ENCODE assay signal across 8 cellular contexts in the genomic region with DNA sequence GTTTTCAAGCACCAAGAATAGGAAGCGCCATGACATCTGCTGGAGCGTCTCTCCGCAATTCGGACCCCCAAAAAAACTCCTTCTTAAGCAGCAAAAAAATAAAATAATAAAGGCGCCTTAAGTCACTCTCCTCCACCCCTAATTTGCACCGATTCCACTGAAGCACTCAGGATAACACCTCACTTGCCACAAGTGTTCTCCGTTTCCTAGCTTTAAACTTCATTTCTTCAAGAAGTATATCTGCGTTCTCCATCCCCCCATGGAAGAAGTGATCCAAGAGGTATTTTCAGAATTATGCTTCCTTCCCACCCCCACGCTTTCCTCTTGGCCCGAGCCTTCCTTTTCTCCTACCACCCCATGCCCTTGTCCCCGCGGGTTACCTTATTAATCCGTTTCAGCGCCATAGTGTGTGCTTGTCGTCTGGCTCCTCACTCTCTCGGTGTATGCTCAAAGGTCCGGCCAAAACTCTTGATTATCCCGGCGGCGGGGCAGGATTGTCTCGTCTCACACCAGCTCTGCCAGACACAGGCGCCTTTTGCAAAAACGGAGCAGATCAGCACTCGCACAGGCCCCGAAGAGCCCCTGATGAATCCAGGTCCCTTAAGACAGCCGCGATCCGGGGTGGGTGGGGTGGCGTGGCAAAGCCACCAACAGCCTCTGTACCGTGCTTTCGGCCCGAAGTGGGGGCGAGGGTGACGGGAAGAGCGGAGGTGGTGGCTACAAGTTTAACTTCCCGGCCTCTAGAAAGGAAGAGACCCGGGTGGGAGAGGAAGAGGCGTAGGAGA. TPM values are rescaled to one million over a fixed set of nuclear protein-coding genes. Genes with fewer than 3 reads are reported as not detected.
DNase-seq lines count a peak whose midpoint lies in the region; ATAC-seq and TF ChIP-seq lines count a peak whose summit lies in the region.

No MANE protein-coding gene starts in this region.

- H3K4me3 Mint-ChIP-seq in activated CD8-positive, alpha-beta memory T cell treated with anti-CD3 and anti-CD28 coated beads, Interleukin-2, amount 10 ng/mL, durations not matched to agents 7 days and 5 days, result no peak overlapping the region
- H3K4me3 Mint-ChIP-seq in activated naive CD8-positive, alpha-beta T cell treated with anti-CD3 and anti-CD28 coated beads, Interleukin-2, amount 50 U/mL, for 24 hours, result no peak overlapping the region
- no peak overlapping the region for H3K4me3 Mint-ChIP-seq in Calu3 (ENCODE audit: low read depth, unreplicated experiment)

- in situ Hi-C loops in GM13977 (cut with MboI; ENCODE audit: low pct_unique_long_range_greater_than_20kb, low sequenced_read_pairs, unreplicated experiment), result no loop called here

- H3K27me3 ChIP-seq in left lung (no peaks in the 10 kb centered on the region), tibial nerve (no peaks in the 10 kb centered on the region)

- TF ChIP-seq EP300 in tibial nerve (IDR thresholded peaks at IDR 0.05), result peak in 1 of 2 donors; percentile 49

- peak in 1 of 2 donors; percentile 34 for TF ChIP-seq POLR2A in tibial nerve (IDR thresholded peaks at IDR 0.05)

- no peak for DNase-seq in activated CD8-positive, alpha-beta memory T cell treated with anti-CD3 and anti-CD28 coated beads, Interleukin-2, amount 10 ng/mL, durations not matched to agents 7 days and 5 days
- DNase-seq in activated CD8-positive, alpha-beta memory T cell treated with anti-CD3 and anti-CD28 coated beads, Interleukin-2, amount 50 U/mL, for 48 hours, result no peak
- DNase-seq in activated naive CD8-positive, alpha-beta T cell treated with anti-CD3 and anti-CD28 coated beads, Interleukin-2, amount 50 U/mL, for 24 hours, result peak; percentile 76
- no peak for DNase-seq in left lung
- no peak for DNase-seq in tibial nerve (ENCODE audit: low spot score in 2 of 2)
- DNase-seq in GM13977 (ENCODE audit: low spot score), result no peak
- DNase-seq in Calu3, result no peak

- no peaks in the 10 kb centered on the region for H3K9me3 Mint-ChIP-seq in activated CD8-positive, alpha-beta memory T cell treated with anti-CD3 and anti-CD28 coated beads, Interleukin-2, amount 10 ng/mL, durations not matched to agents 7 days and 5 days (ENCODE audit: low read depth)
- no peaks in the 10 kb centered on the region for H3K9me3 Mint-ChIP-seq in activated naive CD8-positive, alpha-beta T cell treated with anti-CD3 and anti-CD28 coated beads, Interleukin-2, amount 50 U/mL, for 24 hours
- H3K9me3 Mint-ChIP-seq in Calu3 (ENCODE audit: low read depth, unreplicated experiment), result no peaks in the 10 kb centered on the region

- no peaks in the 10 kb centered on the region for H3K9me3 ChIP-seq in left lung
- no peaks in the 10 kb centered on the region for H3K9me3 ChIP-seq in tibial nerve

- peak overlapping the region; percentile 100 for H3K27ac ChIP-seq in left lung
- H3K27ac ChIP-seq in tibial nerve, result peak overlapping the region; percentile 99 to 100 (median 100)

- intact Hi-C loops in left lung (cut with DNase I), result no loop called here
- intact Hi-C loops in Calu3 (cut with micrococcal nuclease; ENCODE audit: unreplicated experiment), result loop anchor here (5.0 to 10.0 kb wide), 3 partner anchors 191 to 269 kb away; a partner anchor contains a TSS

- peaks cover 17% of the 10 kb centered on the region for H3K36me3 Mint-ChIP-seq in activated CD8-positive, alpha-beta memory T cell treated with anti-CD3 and anti-CD28 coated beads, Interleukin-2, amount 10 ng/mL, durations not matched to agents 7 days and 5 days
- H3K36me3 Mint-ChIP-seq in activated naive CD8-positive, alpha-beta T cell treated with anti-CD3 and anti-CD28 coated beads, Interleukin-2, amount 50 U/mL, for 24 hours (ENCODE audit: low read depth), result peaks cover 18% of the 10 kb centered on the region
- no peaks in the 10 kb centered on the region for H3K36me3 Mint-ChIP-seq in Calu3 (ENCODE audit: insufficient read depth, unreplicated experiment)

- CTCF ChIA-PET in activated CD8-positive, alpha-beta memory T cell treated with anti-CD3 and anti-CD28 coated beads, Interleukin-2, amount 10 ng/mL, durations not matched to agents 7 days and 5 days (lab: Charles Lee), result interaction anchor here (1.1 to 3.3 kb wide), 5 partner anchors 10 to 265 kb away, joined by 3 to 36 read pairs (median 9); a partner anchor contains a TSS
- CTCF ChIA-PET in Calu3 (lab: Charles Lee), result no interaction called here

- ATAC-seq in activated CD8-positive, alpha-beta memory T cell treated with anti-CD3 and anti-CD28 coated beads, Interleukin-2, amount 10 ng/mL, durations not matched to agents 7 days and 5 days, result peak; percentile 0
- ATAC-seq in activated naive CD8-positive, alpha-beta T cell treated with anti-CD3 and anti-CD28 coated beads, Interleukin-2, amount 50 U/mL, for 24 hours, result no peak
- ATAC-seq in left lung, result no peak
- ATAC-seq in HG02938 (IDR thresholded peaks at IDR 0.05; ENCODE audit: unreplicated experiment), result no peak

- no peaks in the 10 kb centered on the region for H3K27me3 Mint-ChIP-seq in activated CD8-positive, alpha-beta memory T cell treated with anti-CD3 and anti-CD28 coated beads, Interleukin-2, amount 10 ng/mL, durations not matched to agents 7 days and 5 days
- no peaks in the 10 kb centered on the region for H3K27me3 Mint-ChIP-seq in activated naive CD8-positive, alpha-beta T cell treated with anti-CD3 and anti-CD28 coated beads, Interleukin-2, amount 50 U/mL, for 24 hours
- no peaks in the 10 kb centered on the region for H3K27me3 Mint-ChIP-seq in Calu3 (ENCODE audit: unreplicated experiment)

- H3K36me3 ChIP-seq in left lung, result peaks cover 0 to 21% of the 10 kb centered on the region in 2 donors
- no peaks in the 10 kb centered on the region for H3K36me3 ChIP-seq in tibial nerve

- peaks cover 30 to 51% of the 10 kb centered on the region in 2 donors for H3K4me1 ChIP-seq in left lung
- peaks cover 0 to 44% (median 23%) of the 10 kb centered on the region in 4 donors for H3K4me1 ChIP-seq in tibial nerve

- no peak overlapping the region for H3K27ac Mint-ChIP-seq in activated CD8-positive, alpha-beta memory T cell treated with anti-CD3 and anti-CD28 coated beads, Interleukin-2, amount 10 ng/mL, durations not matched to agents 7 days and 5 days
- H3K27ac Mint-ChIP-seq in activated naive CD8-positive, alpha-beta T cell treated with anti-CD3 and anti-CD28 coated beads, Interleukin-2, amount 50 U/mL, for 24 hours, result no peak overlapping the region
- H3K27ac Mint-ChIP-seq in Calu3 (ENCODE audit: unreplicated experiment), result no peak overlapping the region

- BruUV-seq in Calu3 (replicated peaks; lab: Mats Ljungman, UMichigan), result no TSS peak

- peaks cover 41% of the 10 kb centered on the region for H3K4me1 Mint-ChIP-seq in activated CD8-positive, alpha-beta memory T cell treated with anti-CD3 and anti-CD28 coated beads, Interleukin-2, amount 10 ng/mL, durations not matched to agents 7 days and 5 days
- peaks cover 45% of the 10 kb centered on the region for H3K4me1 Mint-ChIP-seq in activated naive CD8-positive, alpha-beta T cell treated with anti-CD3 and anti-CD28 coated beads, Interleukin-2, amount 50 U/mL, for 24 hours
- no peaks in the 10 kb centered on the region for H3K4me1 Mint-ChIP-seq in Calu3 (ENCODE audit: low read depth, unreplicated experiment)

- 0% methylated on average over 38 of the region's 38 CpGs for WGBS in tibial nerve, 2 donors

- peak overlapping the region; percentile 76 to 93 for H3K4me3 ChIP-seq in left lung
- H3K4me3 ChIP-seq in tibial nerve, result peak overlapping the region; percentile 68 to 98 (median 79)

- TF ChIP-seq CTCF in left lung (IDR thresholded peaks at IDR 0.05) (no peak), tibial nerve (IDR thresholded peaks at IDR 0.05) (no peak), GM13977 (IDR thresholded peaks at IDR 0.05; ENCODE audit: extremely low read depth, insufficient read depth, missing control alignments) (no peak), Calu3 (IDR thresholded peaks at IDR 0.05; ENCODE audit: unreplicated experiment) (no peak)

RNA-seq across cellular contexts. Expression of a gene that starts 1.1 kb away (rescaled TPM):
- total RNA-seq in activated CD8-positive, alpha-beta memory T cell treated with anti-CD3 and anti-CD28 coated beads, Interleukin-2, amount 10 ng/mL, durations not matched to agents 7 days and 5 days, result 100 to 1,000 TPM; 357 to 421 TPM
- total RNA-seq in left lung (100 to 1,000 TPM; 241 to 313 TPM), tibial nerve (100 to 1,000 TPM; 305 to 409 (median 347) TPM), Calu3 (2022) (235 and 243 TPM in 2 replicates)

RNA-seq across cellular contexts. Expression of a gene that starts 42.5 kb away (rescaled TPM):
- 10 to 100 TPM; 31.9 to 42.3 TPM for total RNA-seq in activated CD8-positive, alpha-beta memory T cell treated with anti-CD3 and anti-CD28 coated beads, Interleukin-2, amount 10 ng/mL, durations not matched to agents 7 days and 5 days
- total RNA-seq in left lung (10 to 100 TPM; 30.6 to 38.6 TPM), tibial nerve (10 to 100 TPM in 1 of 4 donors, 1 to 10 TPM in 3; 3.5 to 11.1 (median 7.2) TPM), Calu3 (2022) (34.9 and 36.9 TPM in 2 replicates)
